Comparison of ENCODE assay signal across 1 cellular context in genomic region chr17:80650339-80650672, GRCh38.
TF ChIP-seq lines count a peak whose summit lies in the region.

No MANE protein-coding gene starts in this region.

TF ChIP-seq in SK-N-SH, 30 proteins besides CTCF, POLR2A, EP300 and RAD21 (continued from another document):
- TF ChIP-seq, protein P1, sequence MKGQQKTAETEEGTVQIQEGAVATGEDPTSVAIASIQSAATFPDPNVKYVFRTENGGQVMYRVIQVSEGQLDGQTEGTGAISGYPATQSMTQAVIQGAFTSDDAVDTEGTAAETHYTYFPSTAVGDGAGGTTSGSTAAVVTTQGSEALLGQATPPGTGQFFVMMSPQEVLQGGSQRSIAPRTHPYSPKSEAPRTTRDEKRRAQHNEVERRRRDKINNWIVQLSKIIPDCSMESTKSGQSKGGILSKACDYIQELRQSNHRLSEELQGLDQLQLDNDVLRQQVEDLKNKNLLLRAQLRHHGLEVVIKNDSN (IDR thresholded peaks at IDR 0.05; ENCODE audit: borderline replicate concordance, low read depth) = no peak
- no peak for TF ChIP-seq IRF3 (IDR thresholded peaks at IDR 0.05; ENCODE audit: low read depth, low read length)
- no peak for TF ChIP-seq MEF2A (IDR thresholded peaks at IDR 0.05; ENCODE audit: borderline replicate concordance, low read depth)
- TF ChIP-seq, protein P2, sequence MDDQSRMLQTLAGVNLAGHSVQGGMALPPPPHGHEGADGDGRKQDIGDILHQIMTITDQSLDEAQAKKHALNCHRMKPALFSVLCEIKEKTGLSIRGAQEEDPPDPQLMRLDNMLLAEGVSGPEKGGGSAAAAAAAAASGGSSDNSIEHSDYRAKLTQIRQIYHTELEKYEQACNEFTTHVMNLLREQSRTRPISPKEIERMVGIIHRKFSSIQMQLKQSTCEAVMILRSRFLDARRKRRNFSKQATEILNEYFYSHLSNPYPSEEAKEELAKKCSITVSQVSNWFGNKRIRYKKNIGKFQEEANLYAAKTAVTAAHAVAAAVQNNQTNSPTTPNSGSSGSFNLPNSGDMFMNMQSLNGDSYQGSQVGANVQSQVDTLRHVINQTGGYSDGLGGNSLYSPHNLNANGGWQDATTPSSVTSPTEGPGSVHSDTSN (IDR thresholded peaks at IDR 0.05) = no peak
- TF ChIP-seq SIN3A (IDR thresholded peaks at IDR 0.05; ENCODE audit: borderline replicate concordance, low read depth, low read length) = no peak
